ENCODE assay signal across 19 cellular contexts in the genomic region with DNA sequence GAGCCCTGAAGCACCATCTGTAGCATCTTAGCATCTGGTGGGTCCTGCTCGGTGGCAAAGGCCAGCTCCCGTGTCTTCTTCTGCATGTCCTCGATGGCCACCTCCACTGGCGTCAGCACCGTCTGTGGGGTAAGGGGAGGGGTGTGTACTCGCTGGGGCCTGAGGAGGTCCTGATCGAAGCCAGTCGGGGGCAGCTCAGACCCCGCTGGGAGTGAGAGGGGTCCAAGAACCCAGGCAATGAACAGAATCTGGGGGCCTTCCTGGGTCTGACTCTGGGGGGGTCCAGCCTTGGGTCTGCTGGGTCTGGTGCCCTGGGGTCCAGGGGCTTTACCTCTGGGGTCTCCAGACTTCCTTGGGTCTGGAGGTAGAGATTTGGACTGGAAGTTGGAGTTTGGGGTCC. TPM values are rescaled to one million over a fixed set of nuclear protein-coding genes. Genes with fewer than 3 reads are reported as not detected.
DNase-seq lines count a peak whose midpoint lies in the region; ATAC-seq and TF ChIP-seq lines count a peak whose summit lies in the region.
"Had no signal": no experiment of that assay in that cellular context is flagged by ENCODE, and none has a peak within 500 bp of the region (broad histone marks: within the 10 kb centered on the region; RNA-seq: fewer than 3 reads in every experiment).

No MANE protein-coding gene starts in this region.

- no peak overlapping the region for H2AFZ ChIP-seq in IMR-90 (replicated peaks; ENCODE audit: low read length, poor library complexity)
- no peak overlapping the region for H2AFZ ChIP-seq in neuronal stem cell (ENCODE audit: low read length)

- H3K27ac ChIP-seq in IMR-90 (ENCODE audit: insufficient read depth, low read length): no peak overlapping the region
- peak overlapping the region; percentile 93 to 94 for H3K27ac ChIP-seq in ascending aorta
- H3K27ac ChIP-seq in neuronal stem cell (replicated peaks; ENCODE audit: low read length): no peak overlapping the region
- H3K27ac ChIP-seq in tibial artery: peak overlapping the region; percentile 94 to 98
- peak overlapping the region in 4 of 59 donors; percentile 3 to 36 (median 24) for H3K27ac ChIP-seq in dorsolateral prefrontal cortex
- H3K27ac ChIP-seq: BLaER1 treated with 17β-estradiol and CSF1 and Interleukin-3, amounts not matched to agents 10 nM and 100 nM had no signal

- TF ChIP-seq RAD21 in IMR-90 (IDR thresholded peaks at IDR 0.05; ENCODE audit: low read length): no peak

- peak overlapping the region; percentile 38 for H2AK5ac ChIP-seq in IMR-90 (ENCODE audit: low read depth, low read length)
- H2AK5ac ChIP-seq in neuronal stem cell (ENCODE audit: low read depth, low read length): peak overlapping the region; percentile 70

- no peaks in the 10 kb centered on the region for H4K20me1 ChIP-seq in IMR-90 (ENCODE audit: insufficient read depth, low read length)

- no peak overlapping the region for H4K91ac ChIP-seq in IMR-90 (ENCODE audit: insufficient read depth, low read depth, low read length)
- no peak overlapping the region for H4K91ac ChIP-seq in neuronal stem cell (ENCODE audit: low read depth, low read length, poor library complexity)

- H3K9ac ChIP-seq in IMR-90 (ENCODE audit: low read depth, low read length) (no peak overlapping the region), neuronal stem cell (ENCODE audit: low read depth, low read length, poor library complexity) (no peak overlapping the region)
- H3K9ac ChIP-seq: BLaER1 treated with 17β-estradiol and CSF1 and Interleukin-3, amounts not matched to agents 10 nM and 100 nM had no signal

- H3K9me3 ChIP-seq in IMR-90 (ENCODE audit: control insufficient read depth, insufficient read depth, low read length) (no peaks in the 10 kb centered on the region), ascending aorta (no peaks in the 10 kb centered on the region), neuronal stem cell (replicated peaks in 1 of 2; ENCODE audit: control insufficient read depth in 2 of 2, insufficient read depth in 1 of 2, low read depth in 1 of 2, low read length in 2 of 2) (no peaks in the 10 kb centered on the region), tibial artery (no peaks in the 10 kb centered on the region), mucosa of descending colon (no peaks in the 10 kb centered on the region)
- H3K9me3 ChIP-seq: BLaER1 treated with 17β-estradiol and CSF1 and Interleukin-3, amounts not matched to agents 10 nM and 100 nM had no signal

- CTCF ChIA-PET in IMR-90 (lab: Yijun Ruan, JAX): no interaction called here

- in situ Hi-C loops in IMR-90 (cut with MboI; ENCODE audit: low sequenced_read_pairs): loop anchor here (5.0 to 10.0 kb wide), 3 partner anchors 69 to 264 kb away; no protein-coding TSS in a partner anchor

- H3K23ac ChIP-seq in IMR-90 (ENCODE audit: low read depth, low read length): no peak overlapping the region
- no peak overlapping the region for H3K23ac ChIP-seq in neuronal stem cell (ENCODE audit: low read depth, low read length, poor library complexity)

- H2BK120ac ChIP-seq in IMR-90 (ENCODE audit: low read depth, low read length) (no peak overlapping the region), neuronal stem cell (ENCODE audit: low read depth, low read length) (no peak overlapping the region)

- H4K8ac ChIP-seq in IMR-90 (ENCODE audit: low read depth in 2 of 2, low read length in 2 of 2) (no peak overlapping the region), neuronal stem cell (ENCODE audit: low read depth, low read length) (no peak overlapping the region)

- no peak overlapping the region for H3K56ac ChIP-seq in IMR-90 (ENCODE audit: extremely low read depth, insufficient read depth, low read length)

- H2AK9ac ChIP-seq in IMR-90 (replicated peaks; ENCODE audit: low read depth, low read length, poor library complexity): peak overlapping the region; percentile 28

- TF ChIP-seq POLR2A in IMR-90 (IDR thresholded peaks at IDR 0.05; ENCODE audit: low read depth, low read length): no peak

- H3K4me2 ChIP-seq in IMR-90 (ENCODE audit: low read depth, low read length) (no peak overlapping the region), neuronal stem cell (ENCODE audit: insufficient read depth, low read length, poor library complexity, severe bottlenecking) (no peak overlapping the region)

- BruUV-seq in IMR-90 (replicated peaks; lab: Mats Ljungman, UMichigan): no TSS peak

- TF ChIP-seq CTCF in IMR-90 (conservative IDR thresholded peaks at IDR 0.05; ENCODE audit: low read depth, low read length) (no peak), ascending aorta (IDR thresholded peaks at IDR 0.05) (no peak), tibial artery (IDR thresholded peaks at IDR 0.05) (no peak), mucosa of descending colon (IDR thresholded peaks at IDR 0.05) (no peak), dorsolateral prefrontal cortex (IDR thresholded peaks at IDR 0.05 in 54 of 56, conservative IDR thresholded peaks at IDR 0.05 in 2 of 56; ENCODE audit: low read depth in 1 of 56, partially characterized antibody in 56 of 56) (no peak)

- H3K14ac ChIP-seq in IMR-90 (replicated peaks; ENCODE audit: low read depth, low read length) (no peak overlapping the region), neuronal stem cell (ENCODE audit: low read length) (no peak overlapping the region)

- no peak for DNase-seq in IMR-90
- no peak for DNase-seq in ascending aorta (ENCODE audit: low spot score in 2 of 2)
- no peak for DNase-seq in neuronal stem cell (ENCODE audit: low spot score)
- DNase-seq in tibial artery: no peak
- no peak for DNase-seq in NOMO-1 treated with dmso at 0.1 percent for 144 hours (lab: John Stamatoyannopoulos, UW; ENCODE audit: unreplicated experiment)
- no peak for DNase-seq in mucosa of descending colon
- DNase-seq in dorsolateral prefrontal cortex: no peak
- DNase-seq: GOT3, KBM-7, MV-4-11, NCI-H1417, NCI-H187, NCI-H2107, NCI-H2227 treated with DMSO at 0.1 percent for 48 hours, NCI-H510A treated with DMSO at 0.1 percent for 48 hours, NCI-H774 had no signal

- H2BK12ac ChIP-seq in neuronal stem cell (ENCODE audit: low read length): no peak overlapping the region

- H4K5ac ChIP-seq in IMR-90 (ENCODE audit: low read depth, low read length): no peak overlapping the region

- H3K36me3 ChIP-seq in IMR-90 (ENCODE audit: control insufficient read depth, insufficient read depth, low read length): peaks cover 7% of the 10 kb centered on the region; the same call in 1 of the 2 replicates
- H3K36me3 ChIP-seq in ascending aorta: peaks cover 0 to 6% of the 10 kb centered on the region in 2 donors
- H3K36me3 ChIP-seq in neuronal stem cell (replicated peaks in 1 of 2; ENCODE audit: control insufficient read depth in 2 of 2, insufficient read depth in 2 of 2, low read length in 2 of 2): peaks cover 0 to 51% of the 10 kb centered on the region in 2 donors
- H3K36me3 ChIP-seq in tibial artery: peaks cover 0 to 13% (median 10%) of the 10 kb centered on the region in 3 donors
- no peaks in the 10 kb centered on the region for H3K36me3 ChIP-seq in mucosa of descending colon (ENCODE audit: low read depth)
- H3K36me3 ChIP-seq: BLaER1 treated with 17β-estradiol and CSF1 and Interleukin-3, amounts not matched to agents 10 nM and 100 nM had no signal

- H2BK15ac ChIP-seq in IMR-90 (ENCODE audit: low read depth, low read length) (no peak overlapping the region), neuronal stem cell (ENCODE audit: low read length) (no peak overlapping the region)

- H3K4ac ChIP-seq in IMR-90 (ENCODE audit: low read depth, low read length): no peak overlapping the region
- H3K4ac ChIP-seq in neuronal stem cell (ENCODE audit: low read length): no peak overlapping the region

- H3K4me1 ChIP-seq in IMR-90 (ENCODE audit: control insufficient read depth, insufficient read depth, low read length) (peaks cover 15% of the 10 kb centered on the region), ascending aorta (peaks cover 10 to 29% of the 10 kb centered on the region in 2 donors), neuronal stem cell (ENCODE audit: control insufficient read depth in 2 of 2, insufficient read depth in 1 of 2, low read depth in 1 of 2, low read length in 2 of 2) (peaks cover 0 to 4% of the 10 kb centered on the region in 2 donors), tibial artery (peaks cover 0 to 67% (median 46%) of the 10 kb centered on the region in 4 donors), mucosa of descending colon (ENCODE audit: low read depth) (peaks cover 11% of the 10 kb centered on the region)

- WGBS in IMR-90 (ENCODE audit: extremely low coverage in 2 of 2, insufficient read length in 1 of 2), 2 experiments: no CpG with 5 or more reads among the region's 9 CpGs
- no CpG with 5 or more reads among the region's 9 CpGs for WGBS in neuronal stem cell (ENCODE audit: extremely low coverage in 2 of 2, insufficient read length in 2 of 2, insufficient replicate concordance in 1 of 2), 2 donors

- H3K9me1 ChIP-seq in IMR-90 (ENCODE audit: insufficient read depth, low read length): peaks cover 11% of the 10 kb centered on the region

- H2BK20ac ChIP-seq in IMR-90 (ENCODE audit: low read depth, low read length): no peak overlapping the region

- H3K4me3 ChIP-seq in IMR-90 (ENCODE audit: insufficient read depth, low read depth, low read length) (no peak overlapping the region), ascending aorta (no peak overlapping the region), neuronal stem cell (ENCODE audit: low read length in 2 of 2) (no peak overlapping the region), tibial artery (no peak overlapping the region), mucosa of descending colon (no peak overlapping the region), dorsolateral prefrontal cortex (no peak overlapping the region)
- H3K4me3 ChIP-seq: BLaER1 treated with 17β-estradiol and CSF1 and Interleukin-3, amounts not matched to agents 10 nM and 100 nM had no signal

- H3K27me3 ChIP-seq in IMR-90 (ENCODE audit: control insufficient read depth, insufficient read depth, low read length) (no peaks in the 10 kb centered on the region), ascending aorta (no peaks in the 10 kb centered on the region), neuronal stem cell (ENCODE audit: control insufficient read depth in 3 of 3, insufficient read depth in 3 of 3, low read depth in 1 of 3, low read length in 3 of 3) (no peaks in the 10 kb centered on the region), tibial artery (no peaks in the 10 kb centered on the region), dorsolateral prefrontal cortex (no peaks in the 10 kb centered on the region)

- dilution Hi-C loops in IMR-90 (cut with HindIII; ENCODE audit: low sequenced_read_pairs, unreplicated experiment): no loop called here

- H2BK5ac ChIP-seq in IMR-90 (ENCODE audit: low read depth, low read length, poor library complexity, severe bottlenecking): no peak overlapping the region
- H2BK5ac ChIP-seq in neuronal stem cell (ENCODE audit: low read length): peak overlapping the region; percentile 13

- POLR2A ChIA-PET in IMR-90 (lab: Charles Lee; ENCODE audit: unreplicated experiment): no interaction called here

- H3K79me1 ChIP-seq in IMR-90 (ENCODE audit: low read depth in 1 of 2, low read length in 2 of 2): peaks cover 20 to 35% of the 10 kb centered on the region in 2 experiments
- no peaks in the 10 kb centered on the region for H3K79me1 ChIP-seq in neuronal stem cell (ENCODE audit: low read depth, low read length)

- intact Hi-C loops in IMR-90 (cut with micrococcal nuclease): no loop called here
- intact Hi-C loops in ascending aorta (cut with DNase I): loop anchor here (10.0 kb wide), 1 partner anchor 266 kb away; no protein-coding TSS in a partner anchor
- intact Hi-C loops in tibial artery (cut with DNase I; ENCODE audit: low total_unique reads): loop anchor here (5.0 kb wide), 1 partner anchor 114 kb away; the partner anchor contains the start of gene LDLR
- intact Hi-C loops in mucosa of descending colon (cut with DNase I, micrococcal nuclease): loop anchor here in 1 of 2 donors (5.0 kb wide), 1 partner anchor 64 kb away; no protein-coding TSS in a partner anchor
- intact Hi-C loops in dorsolateral prefrontal cortex (cut with DNase I): loop anchor here in 1 of 2 donors (5.0 to 10.0 kb wide), 2 partner anchors 164 to 266 kb away; no protein-coding TSS in a partner anchor

- H3K18ac ChIP-seq in IMR-90 (ENCODE audit: low read depth, low read length) (no peak overlapping the region), neuronal stem cell (ENCODE audit: low read length) (peak overlapping the region; percentile 28)

- ATAC-seq in IMR-90 (ENCODE audit: low read depth) (no peak), mucosa of descending colon (no peak)
- ATAC-seq: HCT116 had no signal

RNA-seq across cellular contexts. Expression of gene KANK2, which starts 3.6 kb away (rescaled TPM):
- total RNA-seq in IMR-90 (2012; rRNA removed): 104 and 126 TPM in 2 replicates
- polyA plus RNA-seq in IMR-90 (2012; rRNA removed): 156 and 176 TPM in 2 replicates
- polyA plus RNA-seq in IMR-90 (2012; cell fraction: cytosol; rRNA removed): 95.0 and 131 TPM in 2 replicates
- polyA plus RNA-seq in IMR-90 (2012; cell fraction: nucleus; rRNA removed; ENCODE audit: low replicate concordance): 95.7 and 185 TPM in 2 replicates
- 572 TPM for total RNA-seq in ascending aorta
- 19.8 TPM for polyA plus RNA-seq in neuronal stem cell (2013, experiment 1 of 2)
- 19.2 TPM for polyA plus RNA-seq in neuronal stem cell (2013, experiment 2 of 2)
- 100 to 1,000 TPM in 1 of 3 donors, 10 to 100 TPM in 2; 28.0 to 562 (median 77.5) TPM for total RNA-seq in mucosa of descending colon
- total RNA-seq in dorsolateral prefrontal cortex: 10 to 100 TPM; 13.8 to 97.3 (median 30.1) TPM

RNA-seq across cellular contexts. Expression of gene ANGPTL8, which starts 38.5 kb away (rescaled TPM):
- total RNA-seq in IMR-90 (2012; rRNA removed): not detected in 2 replicates
- polyA plus RNA-seq in IMR-90 (2012; rRNA removed): not detected in 2 replicates
- polyA plus RNA-seq in IMR-90 (2012; cell fraction: cytosol; rRNA removed): 0.09 TPM in 1 of 2 replicates, not detected in the other
- 0.34 and 0.60 TPM in 2 replicates for polyA plus RNA-seq in IMR-90 (2012; cell fraction: nucleus; rRNA removed; ENCODE audit: low replicate concordance)
- total RNA-seq in ascending aorta: not detected
- 0.43 TPM for polyA plus RNA-seq in neuronal stem cell (2013, experiment 1 of 2)
- not detected for polyA plus RNA-seq in neuronal stem cell (2013, experiment 2 of 2)
- not detected for total RNA-seq in mucosa of descending colon
- 1 to 10 TPM in 43 of 120 experiments, under 1 TPM in 14, not detected in 63; 0.39 to 3.2 (median 1.5) TPM for total RNA-seq in dorsolateral prefrontal cortex
- total RNA-seq: RPMI7951 had no signal

RNA-seq across cellular contexts. Expression of gene SPC24, which starts 45.3 kb away (rescaled TPM):
- total RNA-seq in IMR-90 (2012; rRNA removed): 68.3 and 97.5 TPM in 2 replicates
- 11.7 and 12.2 TPM in 2 replicates for polyA plus RNA-seq in IMR-90 (2012; rRNA removed)
- polyA plus RNA-seq in IMR-90 (2012; cell fraction: cytosol; rRNA removed): 12.4 and 24.6 TPM in 2 replicates
- polyA plus RNA-seq in IMR-90 (2012; cell fraction: nucleus; rRNA removed; ENCODE audit: low replicate concordance): 10.7 and 11.4 TPM in 2 replicates
- total RNA-seq in ascending aorta: 1.1 TPM
- 21.3 TPM for polyA plus RNA-seq in neuronal stem cell (2013, experiment 1 of 2)
- polyA plus RNA-seq in neuronal stem cell (2013, experiment 2 of 2): 22.7 TPM
- total RNA-seq in mucosa of descending colon: 10 to 100 TPM in 1 of 3 donors, 1 to 10 TPM in 2; 2.8 to 15.8 (median 3.8) TPM
- 1 to 10 TPM in 102 of 120 experiments, under 1 TPM in 17, not detected in 1; 0.44 to 4.9 (median 1.8) TPM for total RNA-seq in dorsolateral prefrontal cortex

Comparison
In these comparisons a context has a peak if more than half of its experiments do, and no peak if none do; other contexts are left out.
1. H3K27ac ChIP-seq: peak in ascending aorta (2 of 2) and tibial artery (2 of 2); none in IMR-90 (single experiment) and neuronal stem cell (single experiment).